Comparison of ENCODE assay signal across 1 cellular context in genomic region chr12:49580572-49581535, GRCh38.
TF ChIP-seq lines count a peak whose summit lies in the region.

No MANE protein-coding gene starts in this region.

TF ChIP-seq in HepG2, 621 proteins besides CTCF, POLR2A, EP300 and RAD21 (continued from another document and continues in another):
- TF ChIP-seq, protein P1, sequence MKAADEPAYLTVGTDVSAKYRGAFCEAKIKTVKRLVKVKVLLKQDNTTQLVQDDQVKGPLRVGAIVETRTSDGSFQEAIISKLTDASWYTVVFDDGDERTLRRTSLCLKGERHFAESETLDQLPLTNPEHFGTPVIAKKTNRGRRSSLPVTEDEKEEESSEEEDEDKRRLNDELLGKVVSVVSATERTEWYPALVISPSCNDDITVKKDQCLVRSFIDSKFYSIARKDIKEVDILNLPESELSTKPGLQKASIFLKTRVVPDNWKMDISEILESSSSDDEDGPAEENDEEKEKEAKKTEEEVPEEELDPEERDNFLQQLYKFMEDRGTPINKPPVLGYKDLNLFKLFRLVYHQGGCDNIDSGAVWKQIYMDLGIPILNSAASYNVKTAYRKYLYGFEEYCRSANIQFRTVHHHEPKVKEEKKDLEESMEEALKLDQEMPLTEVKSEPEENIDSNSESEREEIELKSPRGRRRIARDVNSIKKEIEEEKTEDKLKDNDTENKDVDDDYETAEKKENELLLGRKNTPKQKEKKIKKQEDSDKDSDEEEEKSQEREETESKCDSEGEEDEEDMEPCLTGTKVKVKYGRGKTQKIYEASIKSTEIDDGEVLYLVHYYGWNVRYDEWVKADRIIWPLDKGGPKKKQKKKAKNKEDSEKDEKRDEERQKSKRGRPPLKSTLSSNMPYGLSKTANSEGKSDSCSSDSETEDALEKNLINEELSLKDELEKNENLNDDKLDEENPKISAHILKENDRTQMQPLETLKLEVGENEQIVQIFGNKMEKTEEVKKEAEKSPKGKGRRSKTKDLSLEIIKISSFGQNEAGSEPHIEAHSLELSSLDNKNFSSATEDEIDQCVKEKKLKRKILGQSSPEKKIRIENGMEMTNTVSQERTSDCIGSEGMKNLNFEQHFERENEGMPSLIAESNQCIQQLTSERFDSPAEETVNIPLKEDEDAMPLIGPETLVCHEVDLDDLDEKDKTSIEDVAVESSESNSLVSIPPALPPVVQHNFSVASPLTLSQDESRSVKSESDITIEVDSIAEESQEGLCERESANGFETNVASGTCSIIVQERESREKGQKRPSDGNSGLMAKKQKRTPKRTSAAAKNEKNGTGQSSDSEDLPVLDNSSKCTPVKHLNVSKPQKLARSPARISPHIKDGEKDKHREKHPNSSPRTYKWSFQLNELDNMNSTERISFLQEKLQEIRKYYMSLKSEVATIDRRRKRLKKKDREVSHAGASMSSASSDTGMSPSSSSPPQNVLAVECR (CRISPR knock-in tag; IDR thresholded peaks at IDR 0.05; ENCODE audit: borderline replicate concordance) = peak; percentile 26; the same call in 1 of the 2 replicates
- TF ChIP-seq, protein P2, sequence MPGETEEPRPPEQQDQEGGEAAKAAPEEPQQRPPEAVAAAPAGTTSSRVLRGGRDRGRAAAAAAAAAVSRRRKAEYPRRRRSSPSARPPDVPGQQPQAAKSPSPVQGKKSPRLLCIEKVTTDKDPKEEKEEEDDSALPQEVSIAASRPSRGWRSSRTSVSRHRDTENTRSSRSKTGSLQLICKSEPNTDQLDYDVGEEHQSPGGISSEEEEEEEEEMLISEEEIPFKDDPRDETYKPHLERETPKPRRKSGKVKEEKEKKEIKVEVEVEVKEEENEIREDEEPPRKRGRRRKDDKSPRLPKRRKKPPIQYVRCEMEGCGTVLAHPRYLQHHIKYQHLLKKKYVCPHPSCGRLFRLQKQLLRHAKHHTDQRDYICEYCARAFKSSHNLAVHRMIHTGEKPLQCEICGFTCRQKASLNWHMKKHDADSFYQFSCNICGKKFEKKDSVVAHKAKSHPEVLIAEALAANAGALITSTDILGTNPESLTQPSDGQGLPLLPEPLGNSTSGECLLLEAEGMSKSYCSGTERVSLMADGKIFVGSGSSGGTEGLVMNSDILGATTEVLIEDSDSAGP (CRISPR knock-in tag; IDR thresholded peaks at IDR 0.05; ENCODE audit: borderline replicate concordance) = peak; percentile 65
- no peak for TF ChIP-seq ZNF337 (CRISPR knock-in tag; IDR thresholded peaks at IDR 0.05; ENCODE audit: borderline replicate concordance, low read depth)
- TF ChIP-seq, protein P3, sequence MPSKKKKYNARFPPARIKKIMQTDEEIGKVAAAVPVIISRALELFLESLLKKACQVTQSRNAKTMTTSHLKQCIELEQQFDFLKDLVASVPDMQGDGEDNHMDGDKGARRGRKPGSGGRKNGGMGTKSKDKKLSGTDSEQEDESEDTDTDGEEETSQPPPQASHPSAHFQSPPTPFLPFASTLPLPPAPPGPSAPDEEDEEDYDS (CRISPR knock-in tag; IDR thresholded peaks at IDR 0.05) = 0 out of 2 replicates have a peak, but pooled peaks have one; percentile 15
- TF ChIP-seq GATAD1 (CRISPR knock-in tag; IDR thresholded peaks at IDR 0.05) = no peak
- TF ChIP-seq PLRG1 (conservative IDR thresholded peaks at IDR 0.05) = no peak
- TF ChIP-seq ZNF891 (CRISPR knock-in tag; IDR thresholded peaks at IDR 0.05) = peak; percentile 61; the same call in 1 of the 2 replicates
- TF ChIP-seq ZNF510 (CRISPR knock-in tag; IDR thresholded peaks at IDR 0.05; ENCODE audit: low read depth) = no peak
- no peak for TF ChIP-seq ZNF256 (CRISPR knock-in tag; conservative IDR thresholded peaks at IDR 0.05)
- TF ChIP-seq, protein P4, sequence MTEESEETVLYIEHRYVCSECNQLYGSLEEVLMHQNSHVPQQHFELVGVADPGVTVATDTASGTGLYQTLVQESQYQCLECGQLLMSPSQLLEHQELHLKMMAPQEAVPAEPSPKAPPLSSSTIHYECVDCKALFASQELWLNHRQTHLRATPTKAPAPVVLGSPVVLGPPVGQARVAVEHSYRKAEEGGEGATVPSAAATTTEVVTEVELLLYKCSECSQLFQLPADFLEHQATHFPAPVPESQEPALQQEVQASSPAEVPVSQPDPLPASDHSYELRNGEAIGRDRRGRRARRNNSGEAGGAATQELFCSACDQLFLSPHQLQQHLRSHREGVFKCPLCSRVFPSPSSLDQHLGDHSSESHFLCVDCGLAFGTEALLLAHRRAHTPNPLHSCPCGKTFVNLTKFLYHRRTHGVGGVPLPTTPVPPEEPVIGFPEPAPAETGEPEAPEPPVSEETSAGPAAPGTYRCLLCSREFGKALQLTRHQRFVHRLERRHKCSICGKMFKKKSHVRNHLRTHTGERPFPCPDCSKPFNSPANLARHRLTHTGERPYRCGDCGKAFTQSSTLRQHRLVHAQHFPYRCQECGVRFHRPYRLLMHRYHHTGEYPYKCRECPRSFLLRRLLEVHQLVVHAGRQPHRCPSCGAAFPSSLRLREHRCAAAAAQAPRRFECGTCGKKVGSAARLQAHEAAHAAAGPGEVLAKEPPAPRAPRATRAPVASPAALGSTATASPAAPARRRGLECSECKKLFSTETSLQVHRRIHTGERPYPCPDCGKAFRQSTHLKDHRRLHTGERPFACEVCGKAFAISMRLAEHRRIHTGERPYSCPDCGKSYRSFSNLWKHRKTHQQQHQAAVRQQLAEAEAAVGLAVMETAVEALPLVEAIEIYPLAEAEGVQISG (CRISPR knock-in tag; IDR thresholded peaks at IDR 0.05) = no peak
- peak; percentile 79; the same call in 1 of the 2 replicates for TF ChIP-seq TFAP4 (IDR thresholded peaks at IDR 0.05; ENCODE audit: borderline replicate concordance, low read depth)
- TF ChIP-seq EED (CRISPR knock-in tag; IDR thresholded peaks at IDR 0.05) = no peak
- no peak for TF ChIP-seq NFIB (CRISPR knock-in tag; IDR thresholded peaks at IDR 0.05; ENCODE audit: borderline replicate concordance)
- TF ChIP-seq ZNF264 (CRISPR knock-in tag; IDR thresholded peaks at IDR 0.05) = no peak
- no peak for TF ChIP-seq ZBTB38 (CRISPR knock-in tag; IDR thresholded peaks at IDR 0.05)
- no peak for TF ChIP-seq PTBP1 (IDR thresholded peaks at IDR 0.05; ENCODE audit: low read depth, low read length, poor library complexity, severe bottlenecking)
- TF ChIP-seq ZNF546 (CRISPR knock-in tag; conservative IDR thresholded peaks at IDR 0.05) = no peak
- TF ChIP-seq KDM3A (CRISPR knock-in tag; IDR thresholded peaks at IDR 0.05; ENCODE audit: low read depth) = 0 out of 2 replicates have a peak, but pooled peaks have one; percentile 49
- no peak for TF ChIP-seq HDAC2 (CRISPR knock-in tag; IDR thresholded peaks at IDR 0.05)
- TF ChIP-seq MAFG (CRISPR knock-in tag; IDR thresholded peaks at IDR 0.05) = no peak
- no peak for TF ChIP-seq GTF3A (CRISPR knock-in tag; conservative IDR thresholded peaks at IDR 0.05)
- no peak for TF ChIP-seq TBX2 (CRISPR knock-in tag; IDR thresholded peaks at IDR 0.05; ENCODE audit: borderline replicate concordance)
- TF ChIP-seq, protein P5, sequence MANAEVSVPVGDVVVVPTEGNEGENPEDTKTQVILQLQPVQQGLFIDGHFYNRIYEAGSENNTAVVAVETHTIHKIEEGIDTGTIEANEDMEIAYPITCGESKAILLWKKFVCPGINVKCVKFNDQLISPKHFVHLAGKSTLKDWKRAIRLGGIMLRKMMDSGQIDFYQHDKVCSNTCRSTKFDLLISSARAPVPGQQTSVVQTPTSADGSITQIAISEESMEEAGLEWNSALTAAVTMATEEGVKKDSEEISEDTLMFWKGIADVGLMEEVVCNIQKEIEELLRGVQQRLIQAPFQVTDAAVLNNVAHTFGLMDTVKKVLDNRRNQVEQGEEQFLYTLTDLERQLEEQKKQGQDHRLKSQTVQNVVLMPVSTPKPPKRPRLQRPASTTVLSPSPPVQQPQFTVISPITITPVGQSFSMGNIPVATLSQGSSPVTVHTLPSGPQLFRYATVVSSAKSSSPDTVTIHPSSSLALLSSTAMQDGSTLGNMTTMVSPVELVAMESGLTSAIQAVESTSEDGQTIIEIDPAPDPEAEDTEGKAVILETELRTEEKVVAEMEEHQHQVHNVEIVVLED (CRISPR knock-in tag; IDR thresholded peaks at IDR 0.05; ENCODE audit: borderline replicate concordance) = peak; percentile 24; the same call in 1 of the 2 replicates
- 0 out of 2 replicates have a peak, but pooled peaks have one; percentile 40 for TF ChIP-seq KDM5B (CRISPR knock-in tag; IDR thresholded peaks at IDR 0.05; ENCODE audit: borderline replicate concordance)
- TF ChIP-seq BORCS8-MEF2B (CRISPR knock-in tag; IDR thresholded peaks at IDR 0.05) = peak; percentile 33; the same call in 1 of the 2 replicates
- peak; percentile 50; the same call in 1 of the 2 replicates for TF ChIP-seq ZNF770 (CRISPR knock-in tag; IDR thresholded peaks at IDR 0.05)
- TF ChIP-seq ARID5B (CRISPR knock-in tag; IDR thresholded peaks at IDR 0.05) = no peak
- TF ChIP-seq ZNF547 (CRISPR knock-in tag; IDR thresholded peaks at IDR 0.05) = 0 out of 2 replicates have a peak, but pooled peaks have one; percentile 26
- 0 out of 2 replicates have a peak, but pooled peaks have one; percentile 20 for TF ChIP-seq ZNF331 (CRISPR knock-in tag; IDR thresholded peaks at IDR 0.05)
- TF ChIP-seq REPIN1 (CRISPR knock-in tag; IDR thresholded peaks at IDR 0.05; ENCODE audit: borderline replicate concordance, low read depth) = peak; percentile 40; the same call in 1 of the 2 replicates
- no peak for TF ChIP-seq ELF3 (CRISPR knock-in tag; IDR thresholded peaks at IDR 0.05)
- no peak for TF ChIP-seq ZSCAN31 (CRISPR knock-in tag; IDR thresholded peaks at IDR 0.05; ENCODE audit: low read depth)
- no peak for TF ChIP-seq ZBTB26 (CRISPR knock-in tag; IDR thresholded peaks at IDR 0.05; ENCODE audit: borderline replicate concordance)
- TF ChIP-seq ZNF558 (CRISPR knock-in tag; IDR thresholded peaks at IDR 0.05; ENCODE audit: borderline replicate concordance) = no peak
- no peak for TF ChIP-seq GABPB1 (CRISPR knock-in tag; IDR thresholded peaks at IDR 0.05)
- no peak for TF ChIP-seq MIXL1 (CRISPR knock-in tag; IDR thresholded peaks at IDR 0.05)
- peak; percentile 72 for TF ChIP-seq TEAD3 (CRISPR knock-in tag; optimal IDR thresholded peaks at IDR 0.05; ENCODE audit: borderline replicate concordance)
- no peak for TF ChIP-seq ZNF441 (CRISPR knock-in tag; IDR thresholded peaks at IDR 0.05; ENCODE audit: borderline replicate concordance)
- no peak for TF ChIP-seq ZNF660 (CRISPR knock-in tag; IDR thresholded peaks at IDR 0.05; ENCODE audit: borderline replicate concordance, low read depth)
- TF ChIP-seq TAF1 (CRISPR knock-in tag; IDR thresholded peaks at IDR 0.05) = no peak
- no peak for TF ChIP-seq TCF12 (IDR thresholded peaks at IDR 0.05)
- TF ChIP-seq TCF12 (CRISPR knock-in tag; IDR thresholded peaks at IDR 0.05) = no peak
- no peak for TF ChIP-seq HIVEP1 (CRISPR knock-in tag; IDR thresholded peaks at IDR 0.05)
